In the genomic region with DNA sequence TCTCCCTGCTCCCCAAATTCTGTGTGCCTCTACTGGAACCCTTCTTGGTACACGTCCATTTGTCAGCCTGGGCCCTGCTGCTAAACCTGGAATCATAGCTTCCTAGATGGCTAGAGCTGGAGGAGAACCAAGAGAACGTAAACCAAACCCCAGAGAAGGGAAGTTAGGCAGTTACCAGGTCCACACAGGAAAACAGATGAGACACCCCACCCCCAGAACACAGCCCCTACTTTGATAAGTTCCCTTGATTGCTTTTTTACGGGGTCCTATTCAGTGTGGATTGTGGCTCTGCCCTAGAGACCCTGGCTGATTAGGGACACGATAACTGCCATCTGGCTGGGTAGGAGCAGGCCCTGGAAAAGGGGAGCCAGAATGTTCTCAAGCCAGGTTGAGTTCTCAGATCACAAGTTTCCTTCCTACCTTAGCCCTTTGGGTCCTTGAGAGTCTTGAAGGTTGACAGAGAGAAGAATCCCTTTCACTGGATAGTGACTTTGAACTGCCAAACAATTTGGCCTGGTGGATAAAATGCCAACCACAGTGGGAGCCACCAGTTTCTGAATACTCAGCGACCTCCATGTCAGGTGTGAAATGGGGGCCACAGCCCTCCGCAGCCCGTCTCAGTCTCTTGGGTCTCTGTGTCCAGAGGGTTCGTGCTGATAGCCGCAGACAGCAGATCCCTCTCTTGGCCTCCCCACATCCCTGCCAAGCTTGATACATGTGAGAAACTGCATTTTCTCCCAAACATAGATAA, we compare ENCODE assay signal across 20 cellular contexts. TPM values are rescaled to one million over a fixed set of nuclear protein-coding genes. Genes with fewer than 3 reads are reported as not detected.
"Had no signal": no experiment of that assay in that cellular context is flagged by ENCODE, and none has a peak within 500 bp of the region (broad histone marks: within the 10 kb centered on the region; RNA-seq: fewer than 3 reads in every experiment).

No MANE protein-coding gene starts in this region.

- ATAC-seq: activated naive CD8-positive, alpha-beta T cell treated with anti-CD3 and anti-CD28 coated beads, Interleukin-2, amount 50 U/mL, for 24 hours; foreskin keratinocyte; left lobe of liver; stimulated activated memory B cell treated with anti-CD40 and anti-IgM and Interleukin-4, amounts not matched to agents 10 μg/mL and 1 μg/mL and 100 μg/mL, for 72 hours had no signal

- DNase-seq: activated CD4-positive, alpha-beta T cell treated with anti-CD3 and anti-CD28 coated beads, Interleukin-2, amount 10 ng/mL, durations not matched to agents 7 days and 5 days; activated CD4-positive, CD25-positive, alpha-beta regulatory T cell; activated naive CD4-positive, alpha-beta T cell treated with Interleukin-2 at 50 U/mL for 16 hours; activated naive CD8-positive, alpha-beta T cell treated with anti-CD3 and anti-CD28 coated beads, Interleukin-2, amount 50 U/mL, for 24 hours; esophagus squamous epithelium; foreskin keratinocyte; mesendoderm; nephron progenitor cell; substantia nigra; trophoblast cell had no signal

- H3K27ac Mint-ChIP-seq: activated CD4-positive, alpha-beta T cell treated with anti-CD3 and anti-CD28 coated beads, Interleukin-2, amount 10 ng/mL, durations not matched to agents 7 days and 5 days; activated naive CD8-positive, alpha-beta T cell treated with anti-CD3 and anti-CD28 coated beads, Interleukin-2, amount 50 U/mL, for 24 hours; nephron progenitor cell; stimulated activated memory B cell treated with anti-CD40 and anti-IgM and Interleukin-4, amounts not matched to agents 10 μg/mL and 1 μg/mL and 100 μg/mL, for 72 hours; T-helper 1 cell treated with Interleukin-12 subunit alpha and Interleukin-12 subunit beta and Interleukin-4 antibody, amounts not matched to agents 30 μg/mL and 1 μg/mL, for 36 hours had no signal

- H3K9me3 Mint-ChIP-seq: activated CD4-positive, alpha-beta T cell treated with anti-CD3 and anti-CD28 coated beads, Interleukin-2, amount 10 ng/mL, durations not matched to agents 7 days and 5 days; activated naive CD8-positive, alpha-beta T cell treated with anti-CD3 and anti-CD28 coated beads, Interleukin-2, amount 50 U/mL, for 24 hours; nephron progenitor cell; stimulated activated memory B cell treated with anti-CD40 and anti-IgM and Interleukin-4, amounts not matched to agents 10 μg/mL and 1 μg/mL and 100 μg/mL, for 72 hours; T-helper 1 cell treated with Interleukin-12 subunit alpha and Interleukin-12 subunit beta and Interleukin-4 antibody, amounts not matched to agents 30 μg/mL and 1 μg/mL, for 36 hours had no signal

- H3K9me3 ChIP-seq: ascending aorta, esophagus squamous epithelium, pancreas had no signal

- FAIRE-seq: bronchial epithelial cell, islet of Langerhans, pancreas had no signal

- H3K27ac ChIP-seq: ascending aorta, esophagus squamous epithelium, foreskin keratinocyte, pancreas, skin epidermis had no signal

- H3K4me3 Mint-ChIP-seq: activated CD4-positive, alpha-beta T cell treated with anti-CD3 and anti-CD28 coated beads, Interleukin-2, amount 10 ng/mL, durations not matched to agents 7 days and 5 days; activated naive CD8-positive, alpha-beta T cell treated with anti-CD3 and anti-CD28 coated beads, Interleukin-2, amount 50 U/mL, for 24 hours; nephron progenitor cell; stimulated activated memory B cell treated with anti-CD40 and anti-IgM and Interleukin-4, amounts not matched to agents 10 μg/mL and 1 μg/mL and 100 μg/mL, for 72 hours; T-helper 1 cell treated with Interleukin-12 subunit alpha and Interleukin-12 subunit beta and Interleukin-4 antibody, amounts not matched to agents 30 μg/mL and 1 μg/mL, for 36 hours had no signal

- H3K36me3 ChIP-seq: ascending aorta, esophagus squamous epithelium, pancreas had no signal

- H3K4me3 ChIP-seq: ascending aorta, esophagus squamous epithelium, pancreas, skin epidermis had no signal

- H3K36me3 Mint-ChIP-seq: stimulated activated memory B cell treated with anti-CD40 and anti-IgM and Interleukin-4, amounts not matched to agents 10 μg/mL and 1 μg/mL and 100 μg/mL, for 72 hours had no signal

- H3K4me1 ChIP-seq: foreskin keratinocyte had no signal

RNA-seq across cellular contexts. Expression of a gene that starts 7.9 kb away (rescaled TPM):
- total RNA-seq: activated CD4-positive, alpha-beta T cell treated with anti-CD3 and anti-CD28 coated beads, Interleukin-2, amount 10 ng/mL, durations not matched to agents 7 days and 5 days; activated CD8-positive, alpha-beta memory T cell treated with anti-CD3 and anti-CD28 coated beads for 36 hours; ascending aorta; bronchial epithelial cell; chondrocyte; esophagus squamous epithelium; foreskin keratinocyte; left lobe of liver; pancreas had no signal
- polyA plus RNA-seq: pancreas had no signal
